ENCODE assay signal across 19 cellular contexts in the genomic region with DNA sequence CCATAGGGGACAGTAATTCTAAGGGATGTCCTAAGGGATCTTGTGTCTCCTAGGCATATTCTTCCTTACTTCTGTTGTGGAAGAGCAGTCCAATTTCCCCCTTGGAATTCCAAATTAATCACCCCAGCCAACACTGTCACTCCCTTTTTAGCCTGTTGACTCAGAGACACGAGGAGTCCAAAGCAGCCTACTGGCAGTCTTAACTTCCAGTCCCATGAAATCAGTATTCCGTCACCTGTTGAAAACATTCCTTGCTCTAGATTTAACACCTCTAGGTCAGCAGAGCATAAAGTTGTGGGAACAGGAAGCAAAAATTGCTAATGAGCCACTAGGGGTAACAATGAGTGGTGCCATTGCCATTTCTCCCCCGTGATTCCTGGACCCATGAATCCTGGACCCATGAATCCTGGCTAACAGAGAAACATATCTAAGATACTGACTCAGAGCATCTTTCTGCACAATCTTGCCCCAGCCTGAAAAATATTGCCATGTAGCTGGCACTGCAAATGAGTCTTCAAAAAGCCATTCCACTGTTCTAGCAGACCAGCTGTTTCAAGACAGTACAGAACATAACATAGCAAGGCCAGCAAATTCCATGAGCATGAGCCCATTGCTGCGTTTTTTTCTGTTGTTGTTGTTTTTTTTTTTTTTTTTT.
A peak's percentile ranks its signal among the peaks of the same experiment; 100 is the strongest.
DNase-seq lines count a peak whose midpoint lies in the region; ATAC-seq, FAIRE-seq and TF ChIP-seq lines count a peak whose summit lies in the region.
"Had no signal": no experiment of that assay in that cellular context is flagged by ENCODE, and none has a peak within 500 bp of the region (broad histone marks: within the 10 kb centered on the region; RNA-seq: fewer than 3 reads in every experiment).

No MANE protein-coding gene starts in this region.

- H3K4me1 ChIP-seq in GM23248 (ENCODE audit: insufficient read depth), result peaks cover 25% of the 10 kb centered on the region
- H3K4me1 ChIP-seq in foreskin keratinocyte, result no peaks in the 10 kb centered on the region
- H3K4me1 ChIP-seq in gastrocnemius medialis, result peaks cover 0 to 4% of the 10 kb centered on the region in 2 donors
- H3K4me1 ChIP-seq in adrenal gland (replicated peaks in 1 of 2), result no peaks in the 10 kb centered on the region

- TF ChIP-seq POLR2A in gastrocnemius medialis (IDR thresholded peaks at IDR 0.05) (no peak), adrenal gland (IDR thresholded peaks at IDR 0.05) (no peak)

- peaks cover 14% of the 10 kb centered on the region; the same call in 1 of the 2 replicates for H3K27me3 ChIP-seq in GM23248 (replicated peaks; ENCODE audit: insufficient read depth)
- H3K27me3 ChIP-seq in bronchial epithelial cell (ENCODE audit: control insufficient read depth, insufficient read depth, low read length), result no peaks in the 10 kb centered on the region
- no peaks in the 10 kb centered on the region for H3K27me3 ChIP-seq in foreskin keratinocyte
- no peaks in the 10 kb centered on the region for H3K27me3 ChIP-seq in gastrocnemius medialis
- no peaks in the 10 kb centered on the region for H3K27me3 ChIP-seq in adrenal gland

- WGBS in GM23248 (ENCODE audit: low coverage in 1 of 2, low lambda C conversion rate in 2 of 2, missing lambda C conversion rate in 2 of 2), 2 experiments, result 1% methylated on average over 4 of the region's 4 CpGs
- WGBS in adrenal gland, 4 donors, result 78 to 81% (median 80%) methylated on average over 4 of the region's 4 CpGs

- H3K4me3 ChIP-seq in GM23248, result no peak overlapping the region
- H3K4me3 ChIP-seq in bronchial epithelial cell (ENCODE audit: low read depth, low read length), result no peak overlapping the region
- H3K4me3 ChIP-seq in gastrocnemius medialis, result no peak overlapping the region
- H3K4me3 ChIP-seq in adrenal gland, result no peak overlapping the region

- no peaks in the 10 kb centered on the region for H3K9me2 ChIP-seq in GM23248 (ENCODE audit: insufficient read depth)

- peak overlapping the region; percentile 32 for H3K27ac ChIP-seq in GM23248
- no peak overlapping the region for H3K27ac ChIP-seq in foreskin keratinocyte
- H3K27ac ChIP-seq in gastrocnemius medialis, result no peak overlapping the region
- no peak overlapping the region for H3K27ac ChIP-seq in adrenal gland
- H3K27ac ChIP-seq: HL-60 had no signal

- no peaks in the 10 kb centered on the region for H3K79me2 ChIP-seq in GM23248 (ENCODE audit: insufficient read depth)

- TF ChIP-seq CTCF in bronchial epithelial cell (IDR thresholded peaks at IDR 0.05; ENCODE audit: insufficient read depth, low read length, severe bottlenecking) (no peak), foreskin keratinocyte (conservative IDR thresholded peaks at IDR 0.05) (no peak), gastrocnemius medialis (IDR thresholded peaks at IDR 0.05 in 4 of 5, conservative IDR thresholded peaks at IDR 0.05 in 1 of 5) (no peak), adrenal gland (IDR thresholded peaks at IDR 0.05) (no peak)

- H3K9ac ChIP-seq in GM23248, result no peak overlapping the region

- no peak overlapping the region for H2AFZ ChIP-seq in GM23248

- H3K9me3 ChIP-seq in GM23248 (ENCODE audit: low read depth) (no peaks in the 10 kb centered on the region), gastrocnemius medialis (no peaks in the 10 kb centered on the region), adrenal gland (replicated peaks in 1 of 3) (no peaks in the 10 kb centered on the region)

- ATAC-seq in foreskin keratinocyte (no peak), gastrocnemius medialis (peak; percentile 42 to 55), HG03378 (IDR thresholded peaks at IDR 0.05; ENCODE audit: unreplicated experiment) (no peak)

- peak overlapping the region; percentile 12 for H3K4me2 ChIP-seq in GM23248 (ENCODE audit: unreplicated experiment)

- no peaks in the 10 kb centered on the region for H4K20me1 ChIP-seq in GM23248 (ENCODE audit: insufficient read depth)

- intact Hi-C loops in gastrocnemius medialis (cut with DNase I; ENCODE audit: low total_unique reads) (no loop called here), adrenal gland (cut with DNase I) (no loop called here)

- H3K36me3 ChIP-seq in GM23248 (ENCODE audit: low read depth) (no peaks in the 10 kb centered on the region), bronchial epithelial cell (ENCODE audit: control insufficient read depth, insufficient read depth, low read length) (no peaks in the 10 kb centered on the region), gastrocnemius medialis (no peaks in the 10 kb centered on the region), adrenal gland (replicated peaks in 1 of 2) (no peaks in the 10 kb centered on the region)

- in situ Hi-C loops in GM23248 (cut with MboI), result no loop called here
- in situ Hi-C loops in gastrocnemius medialis (cut with MboI; ENCODE audit: low sequenced_read_pairs in 4 of 4), result no loop called here

- FAIRE-seq in bronchial epithelial cell (lab: Jason Lieb, UNC), result no peak

- DNase-seq in GM23248 (peak; percentile 74), bronchial epithelial cell (ENCODE audit: low read depth) (peak; percentile 36), foreskin keratinocyte (peak; percentile 40 to 69), gastrocnemius medialis (no peak), HCEC 1CT (no peak), adrenal gland (no peak)
- DNase-seq: AML-193; COR-L47; DMS153; H9; NCI-H1417 treated with DMSO at 0.1 percent for 48 hours; NCI-H1930; NCI-H2171; NCI-H446; NCI-H69; NK-92 treated with Interleukin-12 subunit alpha and Interleukin-12 subunit beta, amount 100 ng/mL, for 24 hours; OCI-M1 had no signal

- peaks cover 29% of the 10 kb centered on the region; the same call in 1 of the 2 replicates for H3F3A ChIP-seq in GM23248 (ENCODE audit: insufficient read depth)

Comparison
In these comparisons a context has a peak if more than half of its experiments do, and no peak if none do; other contexts are left out.
1. DNase-seq: peak in GM23248 (single experiment), bronchial epithelial cell (single experiment) and foreskin keratinocyte (2 of 2); none in gastrocnemius medialis (0 of 2), HCEC 1CT (single experiment) and adrenal gland (0 of 7).
2. ATAC-seq: peak in gastrocnemius medialis (2 of 2); none in foreskin keratinocyte (single experiment) and HG03378 (single experiment).